Comparison of ENCODE assay signal across 17 cellular contexts in the genomic region with DNA sequence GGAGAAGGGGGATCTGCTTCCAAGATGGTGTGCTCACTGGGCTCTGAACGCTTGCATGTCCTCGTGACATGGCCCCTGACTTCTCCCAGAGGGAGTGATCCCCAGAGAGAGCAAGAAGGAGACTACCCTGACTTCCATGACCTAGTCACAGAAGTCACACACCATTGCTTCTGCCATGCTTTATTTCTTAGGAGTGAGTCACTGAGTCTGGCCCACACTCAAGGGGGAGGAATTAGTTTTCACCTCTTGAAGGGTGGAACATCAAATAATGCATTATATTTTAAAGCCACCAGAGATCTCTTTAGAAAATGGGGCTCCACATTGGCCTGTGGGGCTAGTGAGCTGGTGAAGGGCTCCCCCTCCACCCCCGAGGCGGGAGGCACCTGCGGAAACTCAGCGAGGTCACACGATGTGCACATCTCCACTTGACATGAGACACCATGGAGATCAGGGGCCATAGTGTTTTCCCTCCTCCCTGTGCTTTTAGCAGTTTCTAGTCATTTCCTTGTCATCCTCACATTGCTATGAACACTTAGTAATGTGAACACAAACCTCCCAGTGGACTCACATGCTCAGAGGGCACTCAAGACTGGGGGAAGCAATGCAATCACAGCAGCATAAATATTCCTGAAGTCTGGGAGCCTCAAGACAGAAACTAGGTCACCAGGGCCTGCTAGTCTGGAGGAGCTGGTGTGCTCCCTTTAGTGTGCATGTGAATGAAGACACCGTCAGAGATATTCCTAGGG.
"Had no signal": no experiment of that assay in that cellular context is flagged by ENCODE, and none has a peak within 500 bp of the region (broad histone marks: within the 10 kb centered on the region; RNA-seq: fewer than 3 reads in every experiment).

No MANE protein-coding gene starts in this region.

- H3K4me1 ChIP-seq: colonic mucosa, gastrocnemius medialis, left lung, lower lobe of right lung, parathyroid adenoma, prostate gland, spleen had no signal

- H2AFZ ChIP-seq: parathyroid adenoma had no signal

- H3K36me3 ChIP-seq: colonic mucosa, gastrocnemius medialis, heart right ventricle, left lung, lower lobe of right lung, prostate gland, spleen, thoracic aorta had no signal

- H3K4me3 ChIP-seq: colonic mucosa, gastrocnemius medialis, heart right ventricle, left lung, lower lobe of right lung, prostate gland, spleen, thoracic aorta had no signal

- H3K79me2 ChIP-seq: parathyroid adenoma had no signal

- H3K27ac ChIP-seq: colonic mucosa, gastrocnemius medialis, heart right ventricle, left lung, lower lobe of right lung, parathyroid adenoma, prostate gland, spleen, thoracic aorta had no signal

- H3K27me3 ChIP-seq: colonic mucosa, gastrocnemius medialis had no signal

- DNase-seq: colonic mucosa; dermis blood vessel endothelial cell; gastrocnemius medialis; heart right ventricle; left lung; lower lobe of right lung; midbrain; spleen; stimulated activated CD4-positive, alpha-beta T cell treated with anti-CD3 and anti-CD28 coated beads, Interleukin-15, amount 100 ng/mL, for 24 hours; stimulated activated CD4-positive, alpha-beta T cell treated with anti-CD3 and anti-CD28 coated beads, Interleukin-2, amount 100 ng/mL, for 24 hours; stimulated activated CD4-positive, alpha-beta T cell treated with anti-CD3 and anti-CD28 coated beads, Interleukin-4, amount 100 ng/mL, for 4 hours; stimulated activated naive B cell treated with anti-CD40 and anti-IgM and Interleukin-4, amounts not matched to agents 10 μg/mL and 1 μg/mL and 100 μg/mL, for 72 hours; stimulated activated naive CD8-positive, alpha-beta T cell treated with anti-CD3 and anti-CD28 coated beads, Interleukin-15, amount 100 ng/mL, for 72 hours; trophoblast cell had no signal

- H3K9me3 ChIP-seq: colonic mucosa, gastrocnemius medialis, lower lobe of right lung, prostate gland, thoracic aorta had no signal

- H3K9ac ChIP-seq: parathyroid adenoma had no signal
